ENCODE assay signal across 8 cellular contexts in genomic region chr11:62680825-62681240, GRCh38. TPM values are rescaled to one million over a fixed set of nuclear protein-coding genes. Genes with fewer than 3 reads are reported as not detected.
DNase-seq lines count a peak whose midpoint lies in the region; ATAC-seq and TF ChIP-seq lines count a peak whose summit lies in the region.

No MANE protein-coding gene starts in this region.

- H4K8ac ChIP-seq in neuronal stem cell (ENCODE audit: low read depth, low read length): no peak overlapping the region

- peak; percentile 77 for ATAC-seq in esophagus mucosa

- H3K36me3 ChIP-seq in neuronal stem cell (replicated peaks in 1 of 2; ENCODE audit: control insufficient read depth in 2 of 2, insufficient read depth in 2 of 2, low read length in 2 of 2): peaks cover 12 to 23% of the 10 kb centered on the region in 2 donors
- H3K36me3 ChIP-seq in effector memory CD4-positive, alpha-beta T cell (ENCODE audit: control insufficient read depth, insufficient read depth, low read length): peaks cover 8% of the 10 kb centered on the region

- peak overlapping the region; percentile 60; the same call in 1 of the 2 replicates for H3K4me3 Mint-ChIP-seq in HFFc6

- no peak overlapping the region for H3K27ac ChIP-seq in neuronal stem cell (replicated peaks; ENCODE audit: low read length)
- no peak overlapping the region for H3K27ac ChIP-seq in effector memory CD4-positive, alpha-beta T cell (ENCODE audit: insufficient read depth, low read length, poor library complexity, severe bottlenecking)

- no peaks in the 10 kb centered on the region for H3K9me3 Mint-ChIP-seq in HFFc6

- H3K18ac ChIP-seq in neuronal stem cell (ENCODE audit: low read length): no peak overlapping the region

- TF ChIP-seq CTCF in HFFc6 (IDR thresholded peaks at IDR 0.05) (peak; percentile 78), WI38 (IDR thresholded peaks at IDR 0.05; ENCODE audit: low read depth, low read length) (peak; percentile 54)

- no peaks in the 10 kb centered on the region for H3K9me3 ChIP-seq in neuronal stem cell (replicated peaks in 1 of 2; ENCODE audit: control insufficient read depth in 2 of 2, insufficient read depth in 1 of 2, low read depth in 1 of 2, low read length in 2 of 2)
- no peaks in the 10 kb centered on the region for H3K9me3 ChIP-seq in effector memory CD4-positive, alpha-beta T cell (ENCODE audit: control insufficient read depth, low read length)

- no CpG with 5 or more reads among the region's 4 CpGs for WGBS in neuronal stem cell (ENCODE audit: extremely low coverage in 2 of 2, insufficient read length in 2 of 2, insufficient replicate concordance in 1 of 2), 2 donors

- no peak overlapping the region for H2BK15ac ChIP-seq in neuronal stem cell (ENCODE audit: low read length)

- no peaks in the 10 kb centered on the region for H3K27me3 ChIP-seq in neuronal stem cell (ENCODE audit: control insufficient read depth in 3 of 3, insufficient read depth in 3 of 3, low read depth in 1 of 3, low read length in 3 of 3)
- H3K27me3 ChIP-seq in effector memory CD4-positive, alpha-beta T cell (replicated peaks; ENCODE audit: control insufficient read depth, insufficient read depth, low read length, poor library complexity, severe bottlenecking): no peaks in the 10 kb centered on the region

- peaks cover 4 to 11% of the 10 kb centered on the region in 2 donors for H3K4me1 ChIP-seq in neuronal stem cell (ENCODE audit: control insufficient read depth in 2 of 2, insufficient read depth in 1 of 2, low read depth in 1 of 2, low read length in 2 of 2)
- peaks cover 10% of the 10 kb centered on the region for H3K4me1 ChIP-seq in effector memory CD4-positive, alpha-beta T cell (ENCODE audit: control insufficient read depth, insufficient read depth, low read length, poor library complexity, severe bottlenecking)

- no peak overlapping the region for H2AK5ac ChIP-seq in neuronal stem cell (ENCODE audit: low read depth, low read length)

- peaks cover 12% of the 10 kb centered on the region for H3K36me3 Mint-ChIP-seq in HFFc6 (ENCODE audit: low read depth)

- H4K91ac ChIP-seq in neuronal stem cell (ENCODE audit: low read depth, low read length, poor library complexity): no peak overlapping the region

- peak overlapping the region; percentile 82 for H2AFZ ChIP-seq in neuronal stem cell (ENCODE audit: low read length)

- H2BK5ac ChIP-seq in neuronal stem cell (ENCODE audit: low read length): no peak overlapping the region

- no peak overlapping the region for H3K4ac ChIP-seq in neuronal stem cell (ENCODE audit: low read length)

- peaks cover 6% of the 10 kb centered on the region for H3K79me1 ChIP-seq in neuronal stem cell (ENCODE audit: low read depth, low read length)

- peaks cover 27% of the 10 kb centered on the region for H3K4me1 Mint-ChIP-seq in HFFc6 (ENCODE audit: low read depth)

- peak overlapping the region; percentile 56 for H3K27ac Mint-ChIP-seq in HFFc6

- H3K9ac ChIP-seq in neuronal stem cell (ENCODE audit: low read depth, low read length, poor library complexity): no peak overlapping the region

- H3K4me2 ChIP-seq in neuronal stem cell (ENCODE audit: insufficient read depth, low read length, poor library complexity, severe bottlenecking): no peak overlapping the region

- no peak overlapping the region for H2BK12ac ChIP-seq in neuronal stem cell (ENCODE audit: low read length)

- H3K27me3 Mint-ChIP-seq in HFFc6 (ENCODE audit: insufficient read depth): peaks cover 4% of the 10 kb centered on the region

- H2BK120ac ChIP-seq in neuronal stem cell (ENCODE audit: low read depth, low read length): no peak overlapping the region

- no peak overlapping the region for H3K4me3 ChIP-seq in WI38 (ENCODE audit: low read depth, low read length)
- H3K4me3 ChIP-seq in neuronal stem cell (ENCODE audit: low read length in 2 of 2): no peak overlapping the region
- no peak overlapping the region for H3K4me3 ChIP-seq in effector memory CD4-positive, alpha-beta T cell (ENCODE audit: insufficient read depth, low read depth, low read length, poor library complexity, severe bottlenecking)

- DNase-seq in NCI-H748 (lab: John Stamatoyannopoulos, UW; ENCODE audit: unreplicated experiment) (peak; percentile 31), NCI-H748 treated with DMSO at 0.1 percent for 48 hours (lab: John Stamatoyannopoulos, UW) (no peak), HFFc6 (peak; percentile 80), NCI-H2196 (lab: John Stamatoyannopoulos, UW; ENCODE audit: unreplicated experiment) (peak; percentile 50), neuronal stem cell (ENCODE audit: low spot score) (no peak)
- DNase-seq in effector memory CD4-positive, alpha-beta T cell: no peak

- no peak overlapping the region for H3K14ac ChIP-seq in neuronal stem cell (ENCODE audit: low read length)

- H3K23ac ChIP-seq in neuronal stem cell (ENCODE audit: low read depth, low read length, poor library complexity): no peak overlapping the region

RNA-seq across cellular contexts. Expression of gene UBXN1, which starts 2.0 kb away (rescaled TPM):
- 100 to 1,000 TPM in 3 of 6 experiments, 10 to 100 TPM in 3; 85.2 to 114 (median 96.5) TPM for total RNA-seq in HFFc6 (2021; fragmentation: NEBNext Ultra II Directional; extraction: Animal tissue kit (Norgen Biotek cat#: 25700))
- total RNA-seq in esophagus mucosa: 65.6 TPM
- polyA plus RNA-seq in neuronal stem cell (2013, experiment 1 of 2): 140 TPM
- 127 TPM for polyA plus RNA-seq in neuronal stem cell (2013, experiment 2 of 2)

RNA-seq across cellular contexts. Expression of gene LRRN4CL, which starts 8.5 kb away (rescaled TPM):
- 1 to 10 TPM; 1.2 to 4.0 (median 1.4) TPM for total RNA-seq in HFFc6 (2021; fragmentation: NEBNext Ultra II Directional; extraction: Animal tissue kit (Norgen Biotek cat#: 25700))
- total RNA-seq in esophagus mucosa: 1.1 TPM
- not detected for polyA plus RNA-seq in neuronal stem cell (2013, experiment 1 of 2)
- polyA plus RNA-seq in neuronal stem cell (2013, experiment 2 of 2): 0.01 TPM

RNA-seq across cellular contexts. Expression of gene LBHD1, which starts 8.8 kb away (rescaled TPM):
- 1 to 10 TPM; 2.8 to 4.5 (median 3.7) TPM for total RNA-seq in HFFc6 (2021; fragmentation: NEBNext Ultra II Directional; extraction: Animal tissue kit (Norgen Biotek cat#: 25700))
- 4.7 TPM for total RNA-seq in esophagus mucosa
- polyA plus RNA-seq in neuronal stem cell (2013, experiment 1 of 2): 1.1 TPM
- 0.98 TPM for polyA plus RNA-seq in neuronal stem cell (2013, experiment 2 of 2)

RNA-seq across cellular contexts. Expression of gene UQCC3, which starts 9.4 kb away (rescaled TPM):
- total RNA-seq in HFFc6 (2021; fragmentation: NEBNext Ultra II Directional; extraction: Animal tissue kit (Norgen Biotek cat#: 25700)): 10 to 100 TPM in 5 of 6 experiments, 1 to 10 TPM in 1; 9.8 to 14.2 (median 11.3) TPM
- 8.8 TPM for total RNA-seq in esophagus mucosa
- 11.6 TPM for polyA plus RNA-seq in neuronal stem cell (2013, experiment 1 of 2)
- polyA plus RNA-seq in neuronal stem cell (2013, experiment 2 of 2): 11.7 TPM

RNA-seq across cellular contexts. Expression of gene CSKMT, which starts 15.7 kb away (rescaled TPM):
- 10 to 100 TPM; 12.3 to 23.6 (median 17.2) TPM for total RNA-seq in HFFc6 (2021; fragmentation: NEBNext Ultra II Directional; extraction: Animal tissue kit (Norgen Biotek cat#: 25700))
- total RNA-seq in esophagus mucosa: 20.2 TPM
- polyA plus RNA-seq in neuronal stem cell (2013, experiment 1 of 2): 18.5 TPM
- 17.0 TPM for polyA plus RNA-seq in neuronal stem cell (2013, experiment 2 of 2)

Comparison
In these comparisons a context has a peak if more than half of its experiments do, and no peak if none do; other contexts are left out.
1. DNase-seq: peak in NCI-H748 (single experiment), HFFc6 (single experiment) and NCI-H2196 (single experiment); none in NCI-H748 treated with DMSO at 0.1 percent for 48 hours (single experiment), neuronal stem cell (single experiment) and effector memory CD4-positive, alpha-beta T cell (0 of 3).